In genomic region chr15:34327906-34328305, GRCh38 we compare ENCODE assay signal across 17 cellular contexts. TPM values are rescaled to one million over a fixed set of nuclear protein-coding genes. Genes with fewer than 3 reads are reported as not detected.
DNase-seq lines count a peak whose midpoint lies in the region; ATAC-seq and TF ChIP-seq lines count a peak whose summit lies in the region.
"Had no signal": no experiment of that assay in that cellular context is flagged by ENCODE, and none has a peak within 500 bp of the region (broad histone marks: within the 10 kb centered on the region; RNA-seq: fewer than 3 reads in every experiment).

No MANE protein-coding gene starts in this region.

- H3K27ac Mint-ChIP-seq in activated CD8-positive, alpha-beta memory T cell treated with anti-CD3 and anti-CD28 coated beads, Interleukin-2, amount 10 ng/mL, durations not matched to agents 7 days and 5 days, result peak overlapping the region; percentile 78
- H3K27ac Mint-ChIP-seq in activated CD4-positive, alpha-beta memory T cell treated with anti-CD3 and anti-CD28 coated beads, Interleukin-2, amount 10 ng/mL, durations not matched to agents 7 days and 5 days, result peak overlapping the region; percentile 76

- H3K4me1 Mint-ChIP-seq in activated CD8-positive, alpha-beta memory T cell treated with anti-CD3 and anti-CD28 coated beads, Interleukin-2, amount 10 ng/mL, durations not matched to agents 7 days and 5 days, result peaks cover 64% of the 10 kb centered on the region
- H3K4me1 Mint-ChIP-seq in activated CD4-positive, alpha-beta memory T cell treated with anti-CD3 and anti-CD28 coated beads, Interleukin-2, amount 10 ng/mL, durations not matched to agents 7 days and 5 days, result peaks cover 56% of the 10 kb centered on the region

- no peak for ATAC-seq in activated CD8-positive, alpha-beta memory T cell treated with anti-CD3 and anti-CD28 coated beads, Interleukin-2, amount 10 ng/mL, durations not matched to agents 7 days and 5 days
- ATAC-seq in GM21390 (IDR thresholded peaks at IDR 0.05; ENCODE audit: unreplicated experiment) (peak; percentile 52), GM18870 (IDR thresholded peaks at IDR 0.05; ENCODE audit: unreplicated experiment) (no peak)
- ATAC-seq: left cardiac atrium, Panc1, psoas muscle had no signal

- peaks cover 55 to 82% of the 10 kb centered on the region in 2 experiments for H3K4me1 ChIP-seq in neutrophil (ENCODE audit: control insufficient read depth in 1 of 2, insufficient read depth in 1 of 2, low read depth in 1 of 2, low read length in 1 of 2)

- in situ Hi-C loops in ACHN (cut with HindIII; ENCODE audit: low pct_ligation_motif_present, low pct_unique_long_range_greater_than_20kb, low sequenced_read_pairs), result no loop called here

- peaks cover 9% of the 10 kb centered on the region for H3K36me3 ChIP-seq in neutrophil
- H3K36me3 ChIP-seq: brain microvascular endothelial cell had no signal

- CTCF ChIA-PET in activated CD8-positive, alpha-beta memory T cell treated with anti-CD3 and anti-CD28 coated beads, Interleukin-2, amount 10 ng/mL, durations not matched to agents 7 days and 5 days (lab: Charles Lee), result interaction anchor here (0.9 to 3.0 kb wide), 7 partner anchors 10 to 289 kb away, joined by 3 to 20 read pairs (median 17); partner anchors contain the start of genes AVEN, LPCAT4, NOP10 and NUTM1
- CTCF ChIA-PET in activated CD4-positive, alpha-beta memory T cell treated with anti-CD3 and anti-CD28 coated beads, Interleukin-2, amount 10 ng/mL, durations not matched to agents 7 days and 5 days (lab: Charles Lee), result interaction anchor here (0.6 to 4.6 kb wide), 8 partner anchors 10 to 246 kb away, joined by 3 to 31 read pairs (median 8); partner anchors contain the start of genes KATNBL1, LPCAT4, NOP10 and NUTM1

- no peak for TF ChIP-seq CTCF in neutrophil (IDR thresholded peaks at IDR 0.05)
- TF ChIP-seq CTCF in foreskin fibroblast (IDR thresholded peaks at IDR 0.05; ENCODE audit: low read depth, low read length), result no peak

- peak overlapping the region; percentile 99 for H3K27ac ChIP-seq in neutrophil
- H3K27ac ChIP-seq: brain microvascular endothelial cell, dorsolateral prefrontal cortex, psoas muscle had no signal

- POLR2A ChIA-PET in activated CD4-positive, alpha-beta memory T cell treated with anti-CD3 and anti-CD28 coated beads, Interleukin-2, amount 10 ng/mL, durations not matched to agents 7 days and 5 days (lab: Charles Lee), result interaction anchor here (0.6 to 7.0 kb wide), 8 partner anchors 9 to 264 kb away, joined by 3 to 79 read pairs (median 8); partner anchors contain the start of genes GOLGA8B, LPCAT4, NOP10 and NUTM1

- H3K4me3 ChIP-seq in neutrophil (ENCODE audit: low read depth in 1 of 2, low read length in 1 of 2) (no peak overlapping the region), foreskin fibroblast (ENCODE audit: low read depth in 1 of 2, low read length in 2 of 2) (no peak overlapping the region)
- H3K4me3 ChIP-seq: dorsolateral prefrontal cortex, psoas muscle had no signal

- peaks cover 8% of the 10 kb centered on the region for H3K36me3 Mint-ChIP-seq in activated CD8-positive, alpha-beta memory T cell treated with anti-CD3 and anti-CD28 coated beads, Interleukin-2, amount 10 ng/mL, durations not matched to agents 7 days and 5 days
- peaks cover 12% of the 10 kb centered on the region for H3K36me3 Mint-ChIP-seq in activated CD4-positive, alpha-beta memory T cell treated with anti-CD3 and anti-CD28 coated beads, Interleukin-2, amount 10 ng/mL, durations not matched to agents 7 days and 5 days (ENCODE audit: low read depth)

- no peaks in the 10 kb centered on the region for H3K27me3 Mint-ChIP-seq in activated CD8-positive, alpha-beta memory T cell treated with anti-CD3 and anti-CD28 coated beads, Interleukin-2, amount 10 ng/mL, durations not matched to agents 7 days and 5 days
- H3K27me3 Mint-ChIP-seq in activated CD4-positive, alpha-beta memory T cell treated with anti-CD3 and anti-CD28 coated beads, Interleukin-2, amount 10 ng/mL, durations not matched to agents 7 days and 5 days, result no peaks in the 10 kb centered on the region

- H3K9me3 Mint-ChIP-seq in activated CD8-positive, alpha-beta memory T cell treated with anti-CD3 and anti-CD28 coated beads, Interleukin-2, amount 10 ng/mL, durations not matched to agents 7 days and 5 days (ENCODE audit: low read depth), result no peaks in the 10 kb centered on the region
- H3K9me3 Mint-ChIP-seq in activated CD4-positive, alpha-beta memory T cell treated with anti-CD3 and anti-CD28 coated beads, Interleukin-2, amount 10 ng/mL, durations not matched to agents 7 days and 5 days, result no peaks in the 10 kb centered on the region

- H3K4me3 Mint-ChIP-seq in activated CD8-positive, alpha-beta memory T cell treated with anti-CD3 and anti-CD28 coated beads, Interleukin-2, amount 10 ng/mL, durations not matched to agents 7 days and 5 days, result peak overlapping the region; percentile 59
- peak overlapping the region; percentile 6 for H3K4me3 Mint-ChIP-seq in activated CD4-positive, alpha-beta memory T cell treated with anti-CD3 and anti-CD28 coated beads, Interleukin-2, amount 10 ng/mL, durations not matched to agents 7 days and 5 days

- no peaks in the 10 kb centered on the region for H3K9me3 ChIP-seq in neutrophil
- H3K9me3 ChIP-seq: psoas muscle had no signal

- H3K27me3 ChIP-seq in neutrophil, result no peaks in the 10 kb centered on the region
- H3K27me3 ChIP-seq: brain microvascular endothelial cell, dorsolateral prefrontal cortex had no signal

- DNase-seq in activated CD8-positive, alpha-beta memory T cell treated with anti-CD3 and anti-CD28 coated beads, Interleukin-2, amount 10 ng/mL, durations not matched to agents 7 days and 5 days, result no peak
- DNase-seq in activated CD8-positive, alpha-beta memory T cell treated with anti-CD3 and anti-CD28 coated beads for 24 hours, result no peak
- no peak for DNase-seq in activated CD4-positive, alpha-beta memory T cell treated with anti-CD3 and anti-CD28 coated beads, Interleukin-2, amount 10 ng/mL, durations not matched to agents 7 days and 5 days
- DNase-seq in ACHN, result no peak
- no peak for DNase-seq in foreskin fibroblast
- DNase-seq: activated effector memory CD4-positive, alpha-beta T cell treated with Interleukin-2 at 50 U/mL for 16 hours; brain microvascular endothelial cell; dorsolateral prefrontal cortex; hypothalamus; left cardiac atrium; NCI-H2029 treated with DMSO at 0.1 percent for 48 hours; NCI-H69; psoas muscle had no signal

RNA-seq across cellular contexts. Expression of gene SLC12A6, which starts 9.7 kb away (rescaled TPM):
- 10 to 100 TPM; 28.2 to 55.2 TPM for total RNA-seq in activated CD8-positive, alpha-beta memory T cell treated with anti-CD3 and anti-CD28 coated beads, Interleukin-2, amount 10 ng/mL, durations not matched to agents 7 days and 5 days
- total RNA-seq in activated CD4-positive, alpha-beta memory T cell treated with anti-CD3 and anti-CD28 coated beads, Interleukin-2, amount 10 ng/mL, durations not matched to agents 7 days and 5 days, result 10 to 100 TPM; 30.6 to 31.7 TPM

RNA-seq across cellular contexts. Expression of gene NOP10, which starts 15.0 kb away (rescaled TPM):
- 100 to 1,000 TPM; 166 to 249 TPM for total RNA-seq in activated CD8-positive, alpha-beta memory T cell treated with anti-CD3 and anti-CD28 coated beads, Interleukin-2, amount 10 ng/mL, durations not matched to agents 7 days and 5 days
- total RNA-seq in activated CD4-positive, alpha-beta memory T cell treated with anti-CD3 and anti-CD28 coated beads, Interleukin-2, amount 10 ng/mL, durations not matched to agents 7 days and 5 days, result 100 to 1,000 TPM; 170 to 183 TPM

RNA-seq across cellular contexts. Expression of gene NUTM1, which starts 15.2 kb away (rescaled TPM):
- not detected for total RNA-seq in activated CD8-positive, alpha-beta memory T cell treated with anti-CD3 and anti-CD28 coated beads, Interleukin-2, amount 10 ng/mL, durations not matched to agents 7 days and 5 days
- total RNA-seq in activated CD4-positive, alpha-beta memory T cell treated with anti-CD3 and anti-CD28 coated beads, Interleukin-2, amount 10 ng/mL, durations not matched to agents 7 days and 5 days, result not detected
- total RNA-seq: dorsolateral prefrontal cortex, left cardiac atrium, psoas muscle had no signal

RNA-seq across cellular contexts. Expression of gene LPCAT4, which starts 39.1 kb away (rescaled TPM):
- total RNA-seq in activated CD8-positive, alpha-beta memory T cell treated with anti-CD3 and anti-CD28 coated beads, Interleukin-2, amount 10 ng/mL, durations not matched to agents 7 days and 5 days, result 100 to 1,000 TPM; 126 to 128 TPM
- 100 to 1,000 TPM; 109 to 117 TPM for total RNA-seq in activated CD4-positive, alpha-beta memory T cell treated with anti-CD3 and anti-CD28 coated beads, Interleukin-2, amount 10 ng/mL, durations not matched to agents 7 days and 5 days
